Comparison of ENCODE assay signal across 17 cellular contexts in the genomic region with DNA sequence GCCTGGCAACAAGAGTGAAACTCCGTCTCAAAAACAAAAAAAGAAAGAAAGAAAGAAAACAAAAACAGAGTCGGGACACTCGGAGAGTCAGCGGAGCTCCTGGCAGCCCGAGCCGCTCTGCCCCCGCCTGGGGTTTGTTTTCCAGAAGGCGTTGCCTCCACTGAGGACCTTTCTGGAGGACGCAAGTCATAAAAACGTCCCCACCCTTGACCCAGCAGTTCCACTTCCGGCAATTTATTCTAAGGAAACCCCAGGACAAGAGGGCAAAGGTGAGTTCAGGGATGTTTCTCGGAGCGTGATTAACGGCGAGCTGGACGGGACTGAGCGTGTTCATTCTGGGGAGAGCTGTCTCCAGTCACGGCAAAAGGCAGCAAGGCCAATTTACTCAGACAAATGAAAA. TPM values are rescaled to one million over a fixed set of nuclear protein-coding genes. Genes with fewer than 3 reads are reported as not detected.
DNase-seq lines count a peak whose midpoint lies in the region; ATAC-seq and TF ChIP-seq lines count a peak whose summit lies in the region.
"Had no signal": no experiment of that assay in that cellular context is flagged by ENCODE, and none has a peak within 500 bp of the region (broad histone marks: within the 10 kb centered on the region; RNA-seq: fewer than 3 reads in every experiment).

No MANE protein-coding gene starts in this region.

- H3K4me3 ChIP-seq in fibroblast of villous mesenchyme (ENCODE audit: low read depth, low read length) (no peak overlapping the region), mucosa of stomach (ENCODE audit: low read length) (no peak overlapping the region), thyroid gland (replicated peaks in 1 of 3) (no peak overlapping the region)
- H3K4me3 ChIP-seq: GM23338 had no signal

- DNase-seq in SW480 (ENCODE audit: low spot score) (peak; percentile 46), fibroblast of villous mesenchyme (ENCODE audit: low read depth) (peak; percentile 81), thyroid gland (no peak), Kasumi-1 (lab: John Stamatoyannopoulos, UW) (no peak), GM03348 (ENCODE audit: low spot score) (no peak)
- no peak for DNase-seq in T-helper 2 cell treated with Interferon-gamma antibody and Interleukin-4, amounts not matched to agents 5 μg/mL and 100 μg/mL, for 36 hours (ENCODE audit: low spot score)
- DNase-seq: AML-193; anterior cingulate cortex; NCI-H1092 treated with DMSO at 0.1 percent for 48 hours; NCI-H2171 treated with DMSO at 0.1 percent for 48 hours; SIG-M5; stimulated activated CD4-positive, alpha-beta T cell treated with anti-CD3 and anti-CD28 coated beads, Interleukin-4, amount 100 ng/mL, for 1 hour; T1000 had no signal

- no peak overlapping the region for H3K4me3 Mint-ChIP-seq in T-helper 2 cell treated with Interferon-gamma antibody and Interleukin-4, amounts not matched to agents 5 μg/mL and 100 μg/mL, for 36 hours
- H3K4me3 Mint-ChIP-seq: activated T-helper 17 cell treated with anti-CD3 and anti-CD28 coated beads, Interleukin-2, amount 50 U/mL, for 72 hours; GM23338 had no signal

- no peaks in the 10 kb centered on the region for H3K9me3 Mint-ChIP-seq in T-helper 2 cell treated with Interferon-gamma antibody and Interleukin-4, amounts not matched to agents 5 μg/mL and 100 μg/mL, for 36 hours
- H3K9me3 Mint-ChIP-seq: activated T-helper 17 cell treated with anti-CD3 and anti-CD28 coated beads, Interleukin-2, amount 50 U/mL, for 72 hours had no signal

- H3K36me3 ChIP-seq in mucosa of stomach (ENCODE audit: control insufficient read depth, insufficient read depth, low read length) (no peaks in the 10 kb centered on the region), thyroid gland (no peaks in the 10 kb centered on the region)

- 68 to 84% methylated on average over 18 of the region's 18 CpGs for WGBS in thyroid gland, 2 donors

- no peak for TF ChIP-seq POLR2A in thyroid gland (IDR thresholded peaks at IDR 0.05)

- no peak overlapping the region for H3K27ac Mint-ChIP-seq in T-helper 2 cell treated with Interferon-gamma antibody and Interleukin-4, amounts not matched to agents 5 μg/mL and 100 μg/mL, for 36 hours
- H3K27ac Mint-ChIP-seq: activated T-helper 17 cell treated with anti-CD3 and anti-CD28 coated beads, Interleukin-2, amount 50 U/mL, for 72 hours; GM23338 had no signal

- peaks cover 2% of the 10 kb centered on the region for H3K27me3 Mint-ChIP-seq in T-helper 2 cell treated with Interferon-gamma antibody and Interleukin-4, amounts not matched to agents 5 μg/mL and 100 μg/mL, for 36 hours (ENCODE audit: low read depth)
- H3K27me3 Mint-ChIP-seq: activated T-helper 17 cell treated with anti-CD3 and anti-CD28 coated beads, Interleukin-2, amount 50 U/mL, for 72 hours had no signal

- intact Hi-C loops in thyroid gland (cut with DNase I): no loop called here

- H3K9ac ChIP-seq in mucosa of stomach (ENCODE audit: low read length): peak overlapping the region; percentile 39

- ATAC-seq in GM21423 (IDR thresholded peaks at IDR 0.05; ENCODE audit: unreplicated experiment): no peak
- ATAC-seq: activated T-helper 17 cell treated with anti-CD3 and anti-CD28 coated beads, Interleukin-2, amount 50 U/mL, for 72 hours; GM23338 had no signal

- H3K36me3 Mint-ChIP-seq in T-helper 2 cell treated with Interferon-gamma antibody and Interleukin-4, amounts not matched to agents 5 μg/mL and 100 μg/mL, for 36 hours (ENCODE audit: low read depth): no peaks in the 10 kb centered on the region

- H3K4me1 ChIP-seq in mucosa of stomach (ENCODE audit: control insufficient read depth, insufficient read depth, low read length): peaks cover 20% of the 10 kb centered on the region
- peaks cover 18 to 21% of the 10 kb centered on the region in 2 donors for H3K4me1 ChIP-seq in thyroid gland

- H3K9me3 ChIP-seq in mucosa of stomach (ENCODE audit: control insufficient read depth, low read length) (no peaks in the 10 kb centered on the region), thyroid gland (no peaks in the 10 kb centered on the region)

- no peaks in the 10 kb centered on the region for H3K4me1 Mint-ChIP-seq in T-helper 2 cell treated with Interferon-gamma antibody and Interleukin-4, amounts not matched to agents 5 μg/mL and 100 μg/mL, for 36 hours (ENCODE audit: low read depth)
- H3K4me1 Mint-ChIP-seq: activated T-helper 17 cell treated with anti-CD3 and anti-CD28 coated beads, Interleukin-2, amount 50 U/mL, for 72 hours; GM23338 had no signal

- TF ChIP-seq CTCF in fibroblast of villous mesenchyme (IDR thresholded peaks at IDR 0.05; ENCODE audit: insufficient read depth, low read depth, low read length) (no peak), thyroid gland (IDR thresholded peaks at IDR 0.05) (no peak)

- H3K27ac ChIP-seq in thyroid gland: peak overlapping the region in 2 of 3 donors; percentile 27 to 50

- H3K27me3 ChIP-seq in mucosa of stomach (ENCODE audit: control insufficient read depth, insufficient read depth, low read length): no peaks in the 10 kb centered on the region
- H3K27me3 ChIP-seq in thyroid gland: no peaks in the 10 kb centered on the region

RNA-seq across cellular contexts. Expression of gene SUN1, which starts 27.0 kb away (rescaled TPM):
- total RNA-seq in fibroblast of villous mesenchyme (73.4 and 85.4 TPM in 2 replicates), thyroid gland (100 to 1,000 TPM; 146 to 260 (median 186) TPM)

Comparison
In these comparisons a context has a peak if more than half of its experiments do, and no peak if none do; other contexts are left out.
1. DNase-seq: peak in SW480 (single experiment) and fibroblast of villous mesenchyme (single experiment); none in thyroid gland (0 of 2), Kasumi-1 (0 of 2), T-helper 2 cell treated with Interferon-gamma antibody and Interleukin-4, amounts not matched to agents 5 μg/mL and 100 μg/mL, for 36 hours (single experiment) and GM03348 (single experiment).